In the genomic region with DNA sequence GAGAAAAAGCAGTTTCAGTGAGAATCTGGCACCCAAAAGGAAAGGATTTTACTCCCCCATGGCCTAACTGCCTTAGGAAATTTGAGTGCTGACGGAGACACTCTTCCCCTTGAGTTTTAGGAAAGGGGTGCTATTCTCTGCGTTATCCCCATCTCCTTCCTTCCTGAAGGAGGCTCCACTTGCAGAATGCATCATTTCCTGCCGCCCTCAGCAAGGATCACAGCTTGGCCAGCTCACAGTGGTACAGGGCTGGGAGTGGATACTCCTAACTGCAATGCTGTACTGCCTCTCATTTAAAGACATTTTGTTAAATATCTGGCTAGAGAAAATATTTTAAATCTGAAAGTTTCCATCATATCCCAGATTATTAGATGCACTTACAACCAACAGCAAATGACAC, we compare ENCODE assay signal across 2 cellular contexts.
TF ChIP-seq lines count a peak whose summit lies in the region.

No MANE protein-coding gene starts in this region.

TF ChIP-seq in A549, 52 proteins besides CTCF, POLR2A, EP300 and RAD21:
- TF ChIP-seq HOXB13 (CRISPR knock-in tag; IDR thresholded peaks at IDR 0.05; ENCODE audit: low read depth) (no peak), NFE2L2 (conservative IDR thresholded peaks at IDR 0.05; ENCODE audit: low read length) (no peak), ZC3H11A (IDR thresholded peaks at IDR 0.05) (no peak), EHMT2 (IDR thresholded peaks at IDR 0.05; ENCODE audit: low read depth) (no peak), JUNB (IDR thresholded peaks at IDR 0.05) (no peak), ESRRA (IDR thresholded peaks at IDR 0.05; ENCODE audit: borderline replicate concordance, low read length) (no peak), RFX5 (IDR thresholded peaks at IDR 0.05) (no peak), HOXB5 (CRISPR knock-in tag; IDR thresholded peaks at IDR 0.05) (no peak), CBX2 (IDR thresholded peaks at IDR 0.05; ENCODE audit: borderline replicate concordance, low read depth) (no peak), FOSB (CRISPR knock-in tag; IDR thresholded peaks at IDR 0.05) (no peak)
- TF ChIP-seq, protein P1, sequence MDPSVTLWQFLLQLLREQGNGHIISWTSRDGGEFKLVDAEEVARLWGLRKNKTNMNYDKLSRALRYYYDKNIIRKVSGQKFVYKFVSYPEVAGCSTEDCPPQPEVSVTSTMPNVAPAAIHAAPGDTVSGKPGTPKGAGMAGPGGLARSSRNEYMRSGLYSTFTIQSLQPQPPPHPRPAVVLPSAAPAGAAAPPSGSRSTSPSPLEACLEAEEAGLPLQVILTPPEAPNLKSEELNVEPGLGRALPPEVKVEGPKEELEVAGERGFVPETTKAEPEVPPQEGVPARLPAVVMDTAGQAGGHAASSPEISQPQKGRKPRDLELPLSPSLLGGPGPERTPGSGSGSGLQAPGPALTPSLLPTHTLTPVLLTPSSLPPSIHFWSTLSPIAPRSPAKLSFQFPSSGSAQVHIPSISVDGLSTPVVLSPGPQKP (IDR thresholded peaks at IDR 0.05; ENCODE audit: low read depth, low read length) = no peak

TF ChIP-seq in K562, 482 proteins besides CTCF, POLR2A, EP300 and RAD21:
- TF ChIP-seq PHF8 (IDR thresholded peaks at IDR 0.05; ENCODE audit: borderline replicate concordance, low read length) (no peak), CBFA2T2 (conservative IDR thresholded peaks at IDR 0.05) (no peak), ZNF766 (CRISPR knock-in tag; conservative IDR thresholded peaks at IDR 0.05) (no peak), HNRNPK (IDR thresholded peaks at IDR 0.05; ENCODE audit: low read depth, low read length, poor library complexity, severe bottlenecking) (no peak), CBX8 (IDR thresholded peaks at IDR 0.05; ENCODE audit: borderline replicate concordance, extremely low read depth, low read depth, low read length, poor library complexity, severe bottlenecking) (no peak), NCOA6 (IDR thresholded peaks at IDR 0.05) (no peak), CHCHD3 (CRISPR knock-in tag; IDR thresholded peaks at IDR 0.05) (no peak), ZFP36 (IDR thresholded peaks at IDR 0.05; ENCODE audit: low read depth, low read length, partially characterized antibody) (no peak)
- TF ChIP-seq, protein P2, sequence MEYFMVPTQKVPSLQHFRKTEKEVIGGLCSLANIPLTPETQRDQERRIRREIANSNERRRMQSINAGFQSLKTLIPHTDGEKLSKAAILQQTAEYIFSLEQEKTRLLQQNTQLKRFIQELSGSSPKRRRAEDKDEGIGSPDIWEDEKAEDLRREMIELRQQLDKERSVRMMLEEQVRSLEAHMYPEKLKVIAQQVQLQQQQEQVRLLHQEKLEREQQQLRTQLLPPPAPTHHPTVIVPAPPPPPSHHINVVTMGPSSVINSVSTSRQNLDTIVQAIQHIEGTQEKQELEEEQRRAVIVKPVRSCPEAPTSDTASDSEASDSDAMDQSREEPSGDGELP (CRISPR knock-in tag; IDR thresholded peaks at IDR 0.05; ENCODE audit: borderline replicate concordance) = no peak
- TF ChIP-seq, protein P3, sequence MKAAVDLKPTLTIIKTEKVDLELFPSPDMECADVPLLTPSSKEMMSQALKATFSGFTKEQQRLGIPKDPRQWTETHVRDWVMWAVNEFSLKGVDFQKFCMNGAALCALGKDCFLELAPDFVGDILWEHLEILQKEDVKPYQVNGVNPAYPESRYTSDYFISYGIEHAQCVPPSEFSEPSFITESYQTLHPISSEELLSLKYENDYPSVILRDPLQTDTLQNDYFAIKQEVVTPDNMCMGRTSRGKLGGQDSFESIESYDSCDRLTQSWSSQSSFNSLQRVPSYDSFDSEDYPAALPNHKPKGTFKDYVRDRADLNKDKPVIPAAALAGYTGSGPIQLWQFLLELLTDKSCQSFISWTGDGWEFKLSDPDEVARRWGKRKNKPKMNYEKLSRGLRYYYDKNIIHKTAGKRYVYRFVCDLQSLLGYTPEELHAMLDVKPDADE (conservative IDR thresholded peaks at IDR 0.05; ENCODE audit: control insufficient read depth, low read depth, low read length) = no peak
- TF ChIP-seq, protein P4, sequence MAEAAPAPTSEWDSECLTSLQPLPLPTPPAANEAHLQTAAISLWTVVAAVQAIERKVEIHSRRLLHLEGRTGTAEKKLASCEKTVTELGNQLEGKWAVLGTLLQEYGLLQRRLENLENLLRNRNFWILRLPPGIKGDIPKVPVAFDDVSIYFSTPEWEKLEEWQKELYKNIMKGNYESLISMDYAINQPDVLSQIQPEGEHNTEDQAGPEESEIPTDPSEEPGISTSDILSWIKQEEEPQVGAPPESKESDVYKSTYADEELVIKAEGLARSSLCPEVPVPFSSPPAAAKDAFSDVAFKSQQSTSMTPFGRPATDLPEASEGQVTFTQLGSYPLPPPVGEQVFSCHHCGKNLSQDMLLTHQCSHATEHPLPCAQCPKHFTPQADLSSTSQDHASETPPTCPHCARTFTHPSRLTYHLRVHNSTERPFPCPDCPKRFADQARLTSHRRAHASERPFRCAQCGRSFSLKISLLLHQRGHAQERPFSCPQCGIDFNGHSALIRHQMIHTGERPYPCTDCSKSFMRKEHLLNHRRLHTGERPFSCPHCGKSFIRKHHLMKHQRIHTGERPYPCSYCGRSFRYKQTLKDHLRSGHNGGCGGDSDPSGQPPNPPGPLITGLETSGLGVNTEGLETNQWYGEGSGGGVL (CRISPR knock-in tag; IDR thresholded peaks at IDR 0.05) = no peak
